Comparison of ENCODE assay signal across 36 cellular contexts in the genomic region with DNA sequence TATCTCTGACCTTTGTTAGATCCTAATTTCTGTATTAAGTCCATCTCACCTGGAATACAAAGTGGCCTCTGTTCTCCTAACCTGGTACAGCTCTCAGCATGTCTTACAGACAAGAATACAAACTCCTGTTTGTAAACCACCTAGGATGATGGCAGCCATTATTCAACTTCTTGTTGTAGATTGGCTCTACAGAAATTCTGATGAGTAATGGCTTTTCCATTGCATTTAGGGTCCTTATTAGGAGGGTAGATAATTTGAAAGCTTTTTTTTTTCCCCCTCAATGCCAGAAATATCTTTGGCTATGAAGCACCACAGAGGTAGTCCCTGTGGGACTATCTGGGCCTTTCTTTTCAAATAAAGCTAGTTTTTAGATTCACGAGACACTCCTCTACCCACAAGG. TPM values are rescaled to one million over a fixed set of nuclear protein-coding genes. Genes with fewer than 3 reads are reported as not detected.
"Had no signal": no experiment of that assay in that cellular context is flagged by ENCODE, and none has a peak within 500 bp of the region (broad histone marks: within the 10 kb centered on the region; RNA-seq: fewer than 3 reads in every experiment).

No MANE protein-coding gene starts in this region.

- H3K27ac ChIP-seq: adrenal gland, ascending aorta, body of pancreas, brain microvascular endothelial cell, breast epithelium, cardiac muscle cell had no signal

- H3K27me3 ChIP-seq: adrenal gland, ascending aorta, body of pancreas, brain microvascular endothelial cell, breast epithelium, cardiac muscle cell had no signal

- FAIRE-seq: astrocyte had no signal

- H3K9me3 ChIP-seq: body of pancreas had no signal

- ATAC-seq: activated naive CD4-positive, alpha-beta T cell treated with anti-CD3 and anti-CD28 coated beads, Interleukin-2, amount 50 U/mL, for 72 hours; activated naive CD8-positive, alpha-beta T cell treated with anti-CD3 and anti-CD28 coated beads, Interleukin-2, amount 50 U/mL, for 24 hours; activated T-cell treated with anti-CD3 and anti-CD28 coated beads, Interleukin-2, amount 50 U/mL, for 4 hours; activated T-cell treated with anti-CD3 and anti-CD28 coated beads, Interleukin-2, amount 50 U/mL, for 72 hours; activated T-helper 17 cell treated with anti-CD3 and anti-CD28 coated beads, Interleukin-2, amount 50 U/mL, for 72 hours; body of pancreas had no signal

- H3K36me3 ChIP-seq: adrenal gland, breast epithelium had no signal

- H3K4me3 ChIP-seq: adrenal gland, ascending aorta, body of pancreas, breast epithelium, cardiac muscle cell had no signal

- H3K4me1 ChIP-seq: adrenal gland, ascending aorta, body of pancreas, breast epithelium had no signal

- DNase-seq: activated effector memory CD4-positive, alpha-beta T cell treated with anti-CD3 and anti-CD28 coated beads, Interleukin-2, amount 50 U/mL, for 16 hours; activated effector memory CD4-positive, alpha-beta T cell treated with Interleukin-2 at 50 U/mL for 16 hours; activated gamma-delta T cell; activated gamma-delta T cell treated with Interleukin-2 at 50 U/mL for 16 hours; activated naive CD4-positive, alpha-beta T cell; activated naive CD4-positive, alpha-beta T cell treated with anti-CD3 and anti-CD28 coated beads for 36 hours; activated naive CD4-positive, alpha-beta T cell treated with anti-CD3 and anti-CD28 coated beads, Interleukin-2, amount 10 ng/mL, durations not matched to agents 7 days and 5 days; activated naive CD4-positive, alpha-beta T cell treated with anti-CD3 and anti-CD28 coated beads, Interleukin-2, amount 50 U/mL, for 16 hours; activated naive CD4-positive, alpha-beta T cell treated with Interleukin-2 at 50 U/mL for 16 hours; activated naive CD8-positive, alpha-beta T cell treated with anti-CD3 and anti-CD28 coated beads for 36 hours; activated naive CD8-positive, alpha-beta T cell treated with anti-CD3 and anti-CD28 coated beads, Interleukin-2, amount 10 ng/mL, durations not matched to agents 7 days and 5 days; activated naive CD8-positive, alpha-beta T cell treated with anti-CD3 and anti-CD28 coated beads, Interleukin-2, amount 50 U/mL, for 24 hours; activated T-cell treated with anti-CD3 and anti-CD28 coated beads, Interleukin-2, amount 50 U/mL, for 24 hours; activated T-cell treated with anti-CD3 and anti-CD28 coated beads, Interleukin-2, amount 50 U/mL, for 4 hours; activated T-cell treated with anti-CD3 and anti-CD28 coated beads, Interleukin-2, amount 50 U/mL, for 48 hours; activated T-cell treated with anti-CD3 and anti-CD28 coated beads, Interleukin-2, amount 50 U/mL, for 72 hours; adrenal gland; amniotic stem cell; amygdala; anterior cingulate cortex; aorta; body of pancreas; brain microvascular endothelial cell; caudate nucleus; central memory CD4-positive, alpha-beta T cell; cerebellar nuclear complex had no signal

RNA-seq across cellular contexts. Expression of gene NR2E3, which starts 9.8 kb away (rescaled TPM):
- total RNA-seq: activated naive CD4-positive, alpha-beta T cell treated with anti-CD3 and anti-CD28 coated beads for 36 hours; activated naive CD4-positive, alpha-beta T cell treated with anti-CD3 and anti-CD28 coated beads, Interleukin-2, amount 50 U/mL, for 72 hours; activated naive CD8-positive, alpha-beta T cell treated with anti-CD3 and anti-CD28 coated beads for 36 hours; activated naive CD8-positive, alpha-beta T cell treated with anti-CD3 and anti-CD28 coated beads, Interleukin-2, amount 10 ng/mL, durations not matched to agents 7 days and 5 days; activated T-cell treated with anti-CD3 and anti-CD28 coated beads, Interleukin-2, amount 50 U/mL, for 4 hours; activated T-cell treated with anti-CD3 and anti-CD28 coated beads, Interleukin-2, amount 50 U/mL, for 72 hours; activated T-helper 1 cell treated with anti-CD3 and anti-CD28 coated beads, Interleukin-12 subunit alpha, Interleukin-12 subunit beta, Interleukin-2, Interleukin-4 antibody, amounts not matched to agents 30 ng/mL and 10 ng/mL and 1 ng/mL, durations not matched to agents 14 hours and 24 hours and 36 hours; activated T-helper 17 cell treated with anti-CD3 and anti-CD28 coated beads, Interleukin-2, amount 50 U/mL, for 72 hours; activated T-helper 2 cell treated with anti-CD3 and anti-CD28 coated beads, Interferon-gamma antibody, Interleukin-2, Interleukin-4, amounts not matched to agents 10 μg/mL and 5 μg/mL and 100 μg/mL, durations not matched to agents 14 hours and 24 hours and 36 hours; ascending aorta; astrocyte; cardiac septum; chondrocyte had no signal
- polyA plus RNA-seq: cardiac muscle cell had no signal
